21 cellular contexts compared by ENCODE assay signal in the genomic region with DNA sequence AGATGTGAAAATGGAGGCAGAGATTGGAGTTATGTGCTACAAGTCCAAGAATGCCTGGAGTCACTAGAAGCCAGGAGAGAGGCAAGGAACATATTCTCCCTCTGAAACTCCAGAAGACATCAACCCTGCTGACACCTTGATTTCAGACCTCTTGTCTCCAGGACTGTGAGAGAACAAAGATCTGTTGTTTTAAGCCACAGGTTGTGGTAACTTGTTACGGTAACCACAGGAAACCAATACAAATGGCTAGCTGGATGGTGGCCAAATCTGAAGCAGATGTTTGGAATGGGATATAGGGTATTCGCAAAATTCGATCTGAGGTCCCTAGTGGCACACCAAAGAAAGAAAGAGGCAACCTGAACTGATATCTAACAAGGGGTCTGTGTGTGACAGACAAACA.
A peak's percentile ranks its signal among the peaks of the same experiment; 100 is the strongest.
DNase-seq lines count a peak whose midpoint lies in the region; ATAC-seq and TF ChIP-seq lines count a peak whose summit lies in the region.
"Had no signal": no experiment of that assay in that cellular context is flagged by ENCODE, and none has a peak within 500 bp of the region (broad histone marks: within the 10 kb centered on the region; RNA-seq: fewer than 3 reads in every experiment).

No MANE protein-coding gene starts in this region.

- dilution Hi-C loops in IMR-90 (cut with HindIII; ENCODE audit: low sequenced_read_pairs, unreplicated experiment) = no loop called here

- H3K79me2 ChIP-seq in OCI-LY7 (ENCODE audit: insufficient read depth, low read depth, low read length) = no peaks in the 10 kb centered on the region

- H3K4me1 ChIP-seq in IMR-90 (ENCODE audit: control insufficient read depth, insufficient read depth, low read length) (no peaks in the 10 kb centered on the region), OCI-LY7 (ENCODE audit: insufficient read depth, low read length, poor library complexity, severe bottlenecking) (peaks cover 2% of the 10 kb centered on the region)
- H3K4me1 ChIP-seq: BLaER1, gastrocnemius medialis, right atrium auricular region, thyroid gland had no signal

- CTCF ChIA-PET in IMR-90 (lab: Yijun Ruan, JAX) = no interaction called here
- CTCF ChIA-PET in OCI-LY7 (lab: Charles Lee; ENCODE audit: unreplicated experiment) = no interaction called here

- H3K4me1 Mint-ChIP-seq in activated naive CD8-positive, alpha-beta T cell treated with anti-CD3 and anti-CD28 coated beads, Interleukin-2, amount 50 U/mL, for 24 hours = no peaks in the 10 kb centered on the region
- H3K4me1 Mint-ChIP-seq: brain, GM23338 had no signal

- no peak overlapping the region for H3K9ac ChIP-seq in IMR-90 (ENCODE audit: low read depth, low read length)
- H3K9ac ChIP-seq: BLaER1 had no signal

- no peaks in the 10 kb centered on the region for H3K79me1 ChIP-seq in IMR-90 (ENCODE audit: low read depth in 1 of 2, low read length in 2 of 2)

- H3K27ac ChIP-seq in IMR-90 (ENCODE audit: insufficient read depth, low read length) = no peak overlapping the region
- H3K27ac ChIP-seq in OCI-LY7 (ENCODE audit: low read depth, low read length, poor library complexity, severe bottlenecking) = no peak overlapping the region
- H3K27ac ChIP-seq: BLaER1, gastrocnemius medialis, right atrium auricular region, thyroid gland, VCaP had no signal

- no peaks in the 10 kb centered on the region for H3K36me3 ChIP-seq in IMR-90 (ENCODE audit: control insufficient read depth, insufficient read depth, low read length)
- H3K36me3 ChIP-seq in OCI-LY7 (ENCODE audit: insufficient read depth, low read length) = no peaks in the 10 kb centered on the region
- H3K36me3 ChIP-seq: BLaER1, gastrocnemius medialis, right atrium auricular region, thyroid gland had no signal

- no peaks in the 10 kb centered on the region for H4K20me1 ChIP-seq in IMR-90 (ENCODE audit: insufficient read depth, low read length)
- H4K20me1 ChIP-seq in OCI-LY7 (ENCODE audit: insufficient read depth, low read length) = no peaks in the 10 kb centered on the region
- H4K20me1 ChIP-seq: BLaER1 had no signal

- no peaks in the 10 kb centered on the region for H3K9me1 ChIP-seq in IMR-90 (ENCODE audit: insufficient read depth, low read length)

- no peak overlapping the region for H4K91ac ChIP-seq in IMR-90 (ENCODE audit: insufficient read depth, low read depth, low read length)

- H2BK20ac ChIP-seq in IMR-90 (ENCODE audit: low read depth, low read length) = no peak overlapping the region

- in situ Hi-C loops in IMR-90 (cut with MboI; ENCODE audit: low sequenced_read_pairs) = no loop called here

- no peak for TF ChIP-seq POLR2A in IMR-90 (IDR thresholded peaks at IDR 0.05; ENCODE audit: low read depth, low read length)

- H2AFZ ChIP-seq in IMR-90 (replicated peaks; ENCODE audit: low read length, poor library complexity) (no peak overlapping the region), OCI-LY7 (ENCODE audit: low read length) (no peak overlapping the region)
- H2AFZ ChIP-seq: GM23338 had no signal

- no peak overlapping the region for H3K4ac ChIP-seq in IMR-90 (ENCODE audit: low read depth, low read length)

- no peak overlapping the region for H2AK5ac ChIP-seq in IMR-90 (ENCODE audit: low read depth, low read length)

- H3K4me3 Mint-ChIP-seq in activated naive CD8-positive, alpha-beta T cell treated with anti-CD3 and anti-CD28 coated beads, Interleukin-2, amount 50 U/mL, for 24 hours = no peak overlapping the region
- H3K4me3 Mint-ChIP-seq: brain, GM23338 had no signal

- no peak for ATAC-seq in IMR-90 (ENCODE audit: low read depth)
- no peak for ATAC-seq in activated naive CD8-positive, alpha-beta T cell treated with anti-CD3 and anti-CD28 coated beads, Interleukin-2, amount 50 U/mL, for 24 hours
- ATAC-seq: gastrocnemius medialis, GM23338, left lobe of liver had no signal

- WGBS in IMR-90 (ENCODE audit: extremely low coverage in 2 of 2, insufficient read length in 1 of 2), 2 experiments = 24% methylated on average over 2 of the region's 3 CpGs; no CpG with 5 or more reads in 1 of the 2 experiments

- peaks cover 4% of the 10 kb centered on the region for H3K27me3 Mint-ChIP-seq in activated naive CD8-positive, alpha-beta T cell treated with anti-CD3 and anti-CD28 coated beads, Interleukin-2, amount 50 U/mL, for 24 hours

- DNase-seq in NCI-H2029 (lab: John Stamatoyannopoulos, UW) (peak; percentile 10), NCI-H2029 treated with DMSO at 0.1 percent for 48 hours (lab: John Stamatoyannopoulos, UW) (no peak), IMR-90 (no peak), RPMI7951 (ENCODE audit: low read depth) (peak; percentile 40), fibroblast of pulmonary artery (ENCODE audit: low read depth) (peak; percentile 7), OCI-LY7 (ENCODE audit: low spot score) (no peak), foreskin melanocyte (no peak)
- no peak for DNase-seq in activated naive CD8-positive, alpha-beta T cell treated with anti-CD3 and anti-CD28 coated beads, Interleukin-2, amount 50 U/mL, for 24 hours
- DNase-seq: activated naive CD4-positive, alpha-beta T cell treated with anti-CD3 and anti-CD28 coated beads, Interleukin-2, amount 50 U/mL, for 16 hours; gastrocnemius medialis; NCI-H1436 treated with DMSO at 0.1 percent for 48 hours; stimulated activated CD4-positive, alpha-beta T cell treated with anti-CD3 and anti-CD28 coated beads, Interleukin-15, amount 100 ng/mL, for 24 hours; stimulated activated naive CD4-positive, alpha-beta T cell; T-helper 1 cell; thyroid gland had no signal

- no peak overlapping the region for H4K8ac ChIP-seq in IMR-90 (ENCODE audit: low read depth in 2 of 2, low read length in 2 of 2)

- H3K14ac ChIP-seq in IMR-90 (replicated peaks; ENCODE audit: low read depth, low read length) = no peak overlapping the region

- intact Hi-C loops in IMR-90 (cut with micrococcal nuclease) (loop anchor here (1.0 kb wide), 1 partner anchor 34 kb away; no protein-coding TSS in a partner anchor), OCI-LY7 (cut with micrococcal nuclease; ENCODE audit: unreplicated experiment) (no loop called here)

- POLR2A ChIA-PET in IMR-90 (lab: Charles Lee; ENCODE audit: unreplicated experiment) = no interaction called here
- POLR2A ChIA-PET in OCI-LY7 (lab: Charles Lee) = no interaction called here

- no peak overlapping the region for H4K5ac ChIP-seq in IMR-90 (ENCODE audit: low read depth, low read length)

- TF ChIP-seq CTCF in IMR-90 (conservative IDR thresholded peaks at IDR 0.05; ENCODE audit: low read depth, low read length) = no peak
- TF ChIP-seq CTCF in fibroblast of pulmonary artery (IDR thresholded peaks at IDR 0.05; ENCODE audit: low read length, missing control alignments) = no peak
- TF ChIP-seq CTCF in OCI-LY7 (conservative IDR thresholded peaks at IDR 0.05; ENCODE audit: low read length) = no peak

- no peak overlapping the region for H2BK5ac ChIP-seq in IMR-90 (ENCODE audit: low read depth, low read length, poor library complexity, severe bottlenecking)

- H3K9me3 Mint-ChIP-seq in activated naive CD8-positive, alpha-beta T cell treated with anti-CD3 and anti-CD28 coated beads, Interleukin-2, amount 50 U/mL, for 24 hours = no peaks in the 10 kb centered on the region
- H3K9me3 Mint-ChIP-seq: GM23338 had no signal

- no peak for TF ChIP-seq RAD21 in IMR-90 (IDR thresholded peaks at IDR 0.05; ENCODE audit: low read length)

- H3K27me3 ChIP-seq in IMR-90 (ENCODE audit: control insufficient read depth, insufficient read depth, low read length) = peaks cover 20% of the 10 kb centered on the region
- H3K27me3 ChIP-seq: BLaER1, gastrocnemius medialis, right atrium auricular region, thyroid gland had no signal

- no peaks in the 10 kb centered on the region for H3K9me2 ChIP-seq in OCI-LY7 (ENCODE audit: insufficient read depth, low read length)

- no peak overlapping the region for H2BK15ac ChIP-seq in IMR-90 (ENCODE audit: low read depth, low read length)

- BruUV-seq in IMR-90 (replicated peaks; lab: Mats Ljungman, UMichigan) (no TSS peak), OCI-LY7 (replicated peaks; lab: Mats Ljungman, UMichigan) (no TSS peak)

- H3K36me3 Mint-ChIP-seq in activated naive CD8-positive, alpha-beta T cell treated with anti-CD3 and anti-CD28 coated beads, Interleukin-2, amount 50 U/mL, for 24 hours (ENCODE audit: low read depth) = no peaks in the 10 kb centered on the region
- H3K36me3 Mint-ChIP-seq: brain had no signal

- no peak overlapping the region for H3K56ac ChIP-seq in IMR-90 (ENCODE audit: extremely low read depth, insufficient read depth, low read length)

- H3K9me3 ChIP-seq in IMR-90 (ENCODE audit: control insufficient read depth, insufficient read depth, low read length) (no peaks in the 10 kb centered on the region), OCI-LY7 (ENCODE audit: low read length) (no peaks in the 10 kb centered on the region)
- H3K9me3 ChIP-seq: BLaER1, gastrocnemius medialis, right atrium auricular region, thyroid gland had no signal

- no peak overlapping the region for H3K4me3 ChIP-seq in IMR-90 (ENCODE audit: insufficient read depth, low read depth, low read length)
- no peak overlapping the region for H3K4me3 ChIP-seq in fibroblast of pulmonary artery (replicated peaks; ENCODE audit: low read depth, low read length)
- no peak overlapping the region for H3K4me3 ChIP-seq in OCI-LY7 (ENCODE audit: low read depth, low read length, poor library complexity, severe bottlenecking)
- H3K4me3 ChIP-seq: BLaER1, gastrocnemius medialis, GM23338, right atrium auricular region, thyroid gland had no signal

- no peak overlapping the region for H3K27ac Mint-ChIP-seq in activated naive CD8-positive, alpha-beta T cell treated with anti-CD3 and anti-CD28 coated beads, Interleukin-2, amount 50 U/mL, for 24 hours
- H3K27ac Mint-ChIP-seq: brain, GM23338 had no signal

- no peak overlapping the region for H3K18ac ChIP-seq in IMR-90 (ENCODE audit: low read depth, low read length)

- H3K4me2 ChIP-seq in IMR-90 (ENCODE audit: low read depth, low read length) (no peak overlapping the region), OCI-LY7 (ENCODE audit: low read length) (no peak overlapping the region)
- H3K4me2 ChIP-seq: BLaER1, GM23338 had no signal

- H2BK120ac ChIP-seq in IMR-90 (ENCODE audit: low read depth, low read length) = no peak overlapping the region

- H2AK9ac ChIP-seq in IMR-90 (replicated peaks; ENCODE audit: low read depth, low read length, poor library complexity) = peak overlapping the region; percentile 57

- H3K23ac ChIP-seq in IMR-90 (ENCODE audit: low read depth, low read length) = no peak overlapping the region

TF ChIP-seq in IMR-90, 13 proteins besides CTCF, POLR2A, EP300 and RAD21 (continues in another document):
- TF ChIP-seq NFE2L2 (IDR thresholded peaks at IDR 0.05; ENCODE audit: low read depth, low read length) = no peak
- no peak for TF ChIP-seq RFX5 (IDR thresholded peaks at IDR 0.05; ENCODE audit: low read depth, low read length)
- no peak for TF ChIP-seq USF2 (IDR thresholded peaks at IDR 0.05; ENCODE audit: low read depth, low read length)
- no peak for TF ChIP-seq SMC3 (IDR thresholded peaks at IDR 0.05; ENCODE audit: low read depth, low read length)

Comparison
In these comparisons a context has a peak if more than half of its experiments do, and no peak if none do; other contexts are left out.
1. DNase-seq: peak in NCI-H2029 (single experiment), RPMI7951 (single experiment) and fibroblast of pulmonary artery (single experiment); none in NCI-H2029 treated with DMSO at 0.1 percent for 48 hours (single experiment), IMR-90 (single experiment), OCI-LY7 (single experiment), activated naive CD8-positive, alpha-beta T cell treated with anti-CD3 and anti-CD28 coated beads, Interleukin-2, amount 50 U/mL, for 24 hours (single experiment) and foreskin melanocyte (single experiment).